1 cellular context compared by ENCODE assay signal in the genomic region with DNA sequence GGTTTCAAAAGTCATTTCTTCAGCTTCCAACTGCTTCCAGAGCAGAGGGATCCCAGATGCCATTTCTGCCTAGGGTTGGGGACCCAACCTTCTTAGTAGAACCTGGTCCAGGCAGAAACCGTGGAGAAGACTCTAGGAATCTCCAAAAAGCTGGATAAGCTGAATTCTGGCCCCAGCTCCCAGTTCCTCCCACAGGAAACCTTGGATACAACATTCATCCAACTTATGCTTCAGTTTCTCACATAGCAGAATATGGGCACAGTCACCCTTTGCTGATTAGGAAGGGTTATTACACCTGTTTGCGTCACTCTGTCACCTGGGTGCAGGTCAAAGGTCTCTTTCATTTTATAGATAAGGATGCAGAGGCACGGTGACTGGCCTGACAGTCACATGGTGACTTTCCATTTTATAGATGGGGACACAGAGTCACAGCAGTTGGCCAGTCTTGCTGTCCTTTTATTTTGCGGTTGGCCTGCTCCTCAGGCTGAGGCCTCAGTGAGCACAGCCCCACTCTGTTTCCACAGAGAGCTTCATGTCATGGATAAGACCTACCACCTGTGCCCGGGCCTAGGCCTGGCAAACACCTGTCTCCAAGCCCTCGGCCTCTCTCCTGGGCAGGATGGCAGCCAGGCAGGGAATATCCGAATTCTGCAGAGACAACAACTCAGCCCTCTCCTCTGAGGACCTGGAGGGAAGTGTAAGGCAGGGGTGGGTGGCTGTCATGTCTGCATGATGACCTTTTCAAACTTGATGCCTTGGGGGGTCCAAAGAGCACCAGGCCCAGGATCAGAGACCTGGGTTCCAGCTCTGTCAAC.
A peak's percentile ranks its signal among the peaks of the same experiment; 100 is the strongest.
TF ChIP-seq lines count a peak whose summit lies in the region.

No MANE protein-coding gene starts in this region.

TF ChIP-seq in GM12878, 131 proteins besides CTCF, POLR2A, EP300 and RAD21 (continued from another document):
- TF ChIP-seq, protein P1, sequence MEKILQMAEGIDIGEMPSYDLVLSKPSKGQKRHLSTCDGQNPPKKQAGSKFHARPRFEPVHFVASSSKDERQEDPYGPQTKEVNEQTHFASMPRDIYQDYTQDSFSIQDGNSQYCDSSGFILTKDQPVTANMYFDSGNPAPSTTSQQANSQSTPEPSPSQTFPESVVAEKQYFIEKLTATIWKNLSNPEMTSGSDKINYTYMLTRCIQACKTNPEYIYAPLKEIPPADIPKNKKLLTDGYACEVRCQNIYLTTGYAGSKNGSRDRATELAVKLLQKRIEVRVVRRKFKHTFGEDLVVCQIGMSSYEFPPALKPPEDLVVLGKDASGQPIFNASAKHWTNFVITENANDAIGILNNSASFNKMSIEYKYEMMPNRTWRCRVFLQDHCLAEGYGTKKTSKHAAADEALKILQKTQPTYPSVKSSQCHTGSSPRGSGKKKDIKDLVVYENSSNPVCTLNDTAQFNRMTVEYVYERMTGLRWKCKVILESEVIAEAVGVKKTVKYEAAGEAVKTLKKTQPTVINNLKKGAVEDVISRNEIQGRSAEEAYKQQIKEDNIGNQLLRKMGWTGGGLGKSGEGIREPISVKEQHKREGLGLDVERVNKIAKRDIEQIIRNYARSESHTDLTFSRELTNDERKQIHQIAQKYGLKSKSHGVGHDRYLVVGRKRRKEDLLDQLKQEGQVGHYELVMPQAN (conservative IDR thresholded peaks at IDR 0.05): no peak
- TF ChIP-seq TCF3 (IDR thresholded peaks at IDR 0.05; ENCODE audit: borderline replicate concordance, insufficient read depth, low read depth, low read length) (no peak), MEF2A (IDR thresholded peaks at IDR 0.05; ENCODE audit: insufficient read depth, low read depth, low read length) (no peak), WRNIP1 (IDR thresholded peaks at IDR 0.05; ENCODE audit: borderline replicate concordance, low read depth, low read length) (no peak), HCFC1 (IDR thresholded peaks at IDR 0.05; ENCODE audit: low read length) (no peak), PAX8 (IDR thresholded peaks at IDR 0.05) (no peak), RUNX3 (IDR thresholded peaks at IDR 0.05; ENCODE audit: low read length) (no peak), NR2C1 (IDR thresholded peaks at IDR 0.05) (peak; percentile 85), NR2C2 (IDR thresholded peaks at IDR 0.05; ENCODE audit: borderline replicate concordance, control insufficient read depth, insufficient read length, low read depth) (no peak), FOXK2 (IDR thresholded peaks at IDR 0.05) (no peak), ZNF207 (IDR thresholded peaks at IDR 0.05; ENCODE audit: borderline replicate concordance) (peak; percentile 16; the same call in 1 of the 2 replicates), TCF7 (IDR thresholded peaks at IDR 0.05; ENCODE audit: borderline replicate concordance) (no peak), NR2F1 (conservative IDR thresholded peaks at IDR 0.05) (peak; percentile 82), BCL11A (IDR thresholded peaks at IDR 0.05; ENCODE audit: low read depth, low read length) (no peak), MTA3 (IDR thresholded peaks at IDR 0.05; ENCODE audit: borderline replicate concordance, low read length) (no peak; the same call in 1 of the 2 replicates), KAT2A (conservative IDR thresholded peaks at IDR 0.05; ENCODE audit: control insufficient read depth, low read depth, low read length) (no peak), STAT1 (conservative IDR thresholded peaks at IDR 0.05) (no peak)
- TF ChIP-seq, protein P2, sequence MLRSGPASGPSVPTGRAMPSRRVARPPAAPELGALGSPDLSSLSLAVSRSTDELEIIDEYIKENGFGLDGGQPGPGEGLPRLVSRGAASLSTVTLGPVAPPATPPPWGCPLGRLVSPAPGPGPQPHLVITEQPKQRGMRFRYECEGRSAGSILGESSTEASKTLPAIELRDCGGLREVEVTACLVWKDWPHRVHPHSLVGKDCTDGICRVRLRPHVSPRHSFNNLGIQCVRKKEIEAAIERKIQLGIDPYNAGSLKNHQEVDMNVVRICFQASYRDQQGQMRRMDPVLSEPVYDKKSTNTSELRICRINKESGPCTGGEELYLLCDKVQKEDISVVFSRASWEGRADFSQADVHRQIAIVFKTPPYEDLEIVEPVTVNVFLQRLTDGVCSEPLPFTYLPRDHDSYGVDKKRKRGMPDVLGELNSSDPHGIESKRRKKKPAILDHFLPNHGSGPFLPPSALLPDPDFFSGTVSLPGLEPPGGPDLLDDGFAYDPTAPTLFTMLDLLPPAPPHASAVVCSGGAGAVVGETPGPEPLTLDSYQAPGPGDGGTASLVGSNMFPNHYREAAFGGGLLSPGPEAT (IDR thresholded peaks at IDR 0.05; ENCODE audit: low read depth): peak; percentile 48
- TF ChIP-seq, protein P3, sequence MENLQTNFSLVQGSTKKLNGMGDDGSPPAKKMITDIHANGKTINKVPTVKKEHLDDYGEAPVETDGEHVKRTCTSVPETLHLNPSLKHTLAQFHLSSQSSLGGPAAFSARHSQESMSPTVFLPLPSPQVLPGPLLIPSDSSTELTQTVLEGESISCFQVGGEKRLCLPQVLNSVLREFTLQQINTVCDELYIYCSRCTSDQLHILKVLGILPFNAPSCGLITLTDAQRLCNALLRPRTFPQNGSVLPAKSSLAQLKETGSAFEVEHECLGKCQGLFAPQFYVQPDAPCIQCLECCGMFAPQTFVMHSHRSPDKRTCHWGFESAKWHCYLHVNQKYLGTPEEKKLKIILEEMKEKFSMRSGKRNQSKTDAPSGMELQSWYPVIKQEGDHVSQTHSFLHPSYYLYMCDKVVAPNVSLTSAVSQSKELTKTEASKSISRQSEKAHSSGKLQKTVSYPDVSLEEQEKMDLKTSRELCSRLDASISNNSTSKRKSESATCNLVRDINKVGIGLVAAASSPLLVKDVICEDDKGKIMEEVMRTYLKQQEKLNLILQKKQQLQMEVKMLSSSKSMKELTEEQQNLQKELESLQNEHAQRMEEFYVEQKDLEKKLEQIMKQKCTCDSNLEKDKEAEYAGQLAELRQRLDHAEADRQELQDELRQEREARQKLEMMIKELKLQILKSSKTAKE (IDR thresholded peaks at IDR 0.05; ENCODE audit: low read depth, poor library complexity, severe bottlenecking): no peak
- TF ChIP-seq, protein P4, sequence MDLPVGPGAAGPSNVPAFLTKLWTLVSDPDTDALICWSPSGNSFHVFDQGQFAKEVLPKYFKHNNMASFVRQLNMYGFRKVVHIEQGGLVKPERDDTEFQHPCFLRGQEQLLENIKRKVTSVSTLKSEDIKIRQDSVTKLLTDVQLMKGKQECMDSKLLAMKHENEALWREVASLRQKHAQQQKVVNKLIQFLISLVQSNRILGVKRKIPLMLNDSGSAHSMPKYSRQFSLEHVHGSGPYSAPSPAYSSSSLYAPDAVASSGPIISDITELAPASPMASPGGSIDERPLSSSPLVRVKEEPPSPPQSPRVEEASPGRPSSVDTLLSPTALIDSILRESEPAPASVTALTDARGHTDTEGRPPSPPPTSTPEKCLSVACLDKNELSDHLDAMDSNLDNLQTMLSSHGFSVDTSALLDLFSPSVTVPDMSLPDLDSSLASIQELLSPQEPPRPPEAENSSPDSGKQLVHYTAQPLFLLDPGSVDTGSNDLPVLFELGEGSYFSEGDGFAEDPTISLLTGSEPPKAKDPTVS (IDR thresholded peaks at IDR 0.05; ENCODE audit: low read depth, low read length): no peak
- TF ChIP-seq, protein P5, sequence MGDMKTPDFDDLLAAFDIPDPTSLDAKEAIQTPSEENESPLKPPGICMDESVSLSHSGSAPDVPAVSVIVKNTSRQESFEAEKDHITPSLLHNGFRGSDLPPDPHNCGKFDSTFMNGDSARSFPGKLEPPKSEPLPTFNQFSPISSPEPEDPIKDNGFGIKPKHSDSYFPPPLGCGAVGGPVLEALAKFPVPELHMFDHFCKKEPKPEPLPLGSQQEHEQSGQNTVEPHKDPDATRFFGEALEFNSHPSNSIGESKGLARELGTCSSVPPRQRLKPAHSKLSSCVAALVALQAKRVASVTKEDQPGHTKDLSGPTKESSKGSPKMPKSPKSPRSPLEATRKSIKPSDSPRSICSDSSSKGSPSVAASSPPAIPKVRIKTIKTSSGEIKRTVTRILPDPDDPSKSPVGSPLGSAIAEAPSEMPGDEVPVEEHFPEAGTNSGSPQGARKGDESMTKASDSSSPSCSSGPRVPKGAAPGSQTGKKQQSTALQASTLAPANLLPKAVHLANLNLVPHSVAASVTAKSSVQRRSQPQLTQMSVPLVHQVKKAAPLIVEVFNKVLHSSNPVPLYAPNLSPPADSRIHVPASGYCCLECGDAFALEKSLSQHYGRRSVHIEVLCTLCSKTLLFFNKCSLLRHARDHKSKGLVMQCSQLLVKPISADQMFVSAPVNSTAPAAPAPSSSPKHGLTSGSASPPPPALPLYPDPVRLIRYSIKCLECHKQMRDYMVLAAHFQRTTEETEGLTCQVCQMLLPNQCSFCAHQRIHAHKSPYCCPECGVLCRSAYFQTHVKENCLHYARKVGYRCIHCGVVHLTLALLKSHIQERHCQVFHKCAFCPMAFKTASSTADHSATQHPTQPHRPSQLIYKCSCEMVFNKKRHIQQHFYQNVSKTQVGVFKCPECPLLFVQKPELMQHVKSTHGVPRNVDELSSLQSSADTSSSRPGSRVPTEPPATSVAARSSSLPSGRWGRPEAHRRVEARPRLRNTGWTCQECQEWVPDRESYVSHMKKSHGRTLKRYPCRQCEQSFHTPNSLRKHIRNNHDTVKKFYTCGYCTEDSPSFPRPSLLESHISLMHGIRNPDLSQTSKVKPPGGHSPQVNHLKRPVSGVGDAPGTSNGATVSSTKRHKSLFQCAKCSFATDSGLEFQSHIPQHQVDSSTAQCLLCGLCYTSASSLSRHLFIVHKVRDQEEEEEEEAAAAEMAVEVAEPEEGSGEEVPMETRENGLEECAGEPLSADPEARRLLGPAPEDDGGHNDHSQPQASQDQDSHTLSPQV (IDR thresholded peaks at IDR 0.05): 0 out of 2 replicates have a peak, but pooled peaks have one; percentile 16
